Comparison of ENCODE assay signal across 8 cellular contexts in the genomic region with DNA sequence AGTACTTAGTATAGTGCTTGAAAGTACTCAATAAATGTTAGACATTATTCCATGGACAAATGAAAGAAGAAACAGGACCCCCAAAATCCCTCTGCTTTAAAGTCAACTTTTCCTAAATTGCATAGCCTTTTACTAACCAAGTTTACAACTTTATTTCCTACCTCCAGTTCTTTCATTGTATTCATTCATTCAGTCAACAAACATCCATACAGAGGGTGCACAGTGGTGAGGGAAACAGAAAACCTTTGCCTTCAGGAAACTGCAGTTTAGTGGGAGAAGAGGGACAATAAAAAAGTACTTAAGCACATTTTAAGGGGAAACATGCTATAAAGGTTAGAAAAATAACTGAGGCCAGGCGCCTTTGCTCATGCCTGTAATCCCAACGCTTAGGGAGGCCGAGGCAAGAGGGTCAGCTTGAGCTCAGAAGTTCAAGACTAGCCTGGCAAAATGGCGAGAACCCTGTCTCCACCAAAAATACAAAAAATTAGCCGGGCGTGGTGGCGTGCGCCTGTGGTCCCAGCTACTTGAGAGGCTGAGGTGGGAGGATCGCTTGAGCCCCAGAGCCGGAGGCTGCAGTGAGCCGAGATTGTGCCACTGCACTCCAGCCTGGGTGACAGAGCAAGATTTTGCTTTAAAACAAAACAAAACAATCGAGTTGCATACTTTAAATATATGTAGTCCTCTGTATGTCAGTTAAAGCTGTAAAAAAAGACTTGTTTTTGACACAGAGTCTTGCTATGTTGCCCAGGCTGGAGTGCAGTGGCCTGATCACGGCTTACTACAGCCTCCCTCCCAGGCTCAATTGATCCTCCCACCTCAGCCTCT. TPM values are rescaled to one million over a fixed set of nuclear protein-coding genes. Genes with fewer than 3 reads are reported as not detected.
DNase-seq lines count a peak whose midpoint lies in the region; ATAC-seq and TF ChIP-seq lines count a peak whose summit lies in the region.

No MANE protein-coding gene starts in this region.

- H3K27me3 Mint-ChIP-seq in activated CD4-positive, alpha-beta memory T cell treated with anti-CD3 and anti-CD28 coated beads for 36 hours: no peaks in the 10 kb centered on the region

- H3K9me3 Mint-ChIP-seq in activated CD4-positive, alpha-beta memory T cell treated with anti-CD3 and anti-CD28 coated beads for 36 hours: no peaks in the 10 kb centered on the region

- H3K4me2 ChIP-seq in HCT116 (ENCODE audit: low read length) (peak overlapping the region; percentile 92), smooth muscle cell (peak overlapping the region; percentile 84)

- no peak for ATAC-seq in HCT116
- ATAC-seq in right cardiac atrium: no peak
- no peak for ATAC-seq in left colon

- peaks cover 24 to 46% of the 10 kb centered on the region in 2 experiments for H3K4me1 ChIP-seq in HCT116 (ENCODE audit: control insufficient read depth in 1 of 2, insufficient read depth in 2 of 2, low read length in 2 of 2)
- H3K4me1 ChIP-seq in right cardiac atrium (ENCODE audit: control insufficient read depth, insufficient read depth, low read length): no peaks in the 10 kb centered on the region
- peaks cover 15% of the 10 kb centered on the region for H3K4me1 ChIP-seq in smooth muscle cell (ENCODE audit: low read depth)

- no peak for TF ChIP-seq POLR2A in HCT116 (IDR thresholded peaks at IDR 0.05; ENCODE audit: borderline replicate concordance, extremely low read depth, insufficient read depth, insufficient read length)

- H4K20me1 ChIP-seq in HCT116 (ENCODE audit: insufficient read depth) (no peaks in the 10 kb centered on the region), smooth muscle cell (ENCODE audit: low read depth) (peaks cover 5% of the 10 kb centered on the region)

- H3K4me1 Mint-ChIP-seq in activated CD4-positive, alpha-beta memory T cell treated with anti-CD3 and anti-CD28 coated beads for 36 hours (ENCODE audit: low read depth): peaks cover 61% of the 10 kb centered on the region

- no TSS peak for BruUV-seq in HCT116 (replicated peaks; lab: Mats Ljungman, UMichigan)

- H3K4me3 ChIP-seq in HCT116 (replicated peaks in 1 of 2; ENCODE audit: low read depth in 1 of 2, low read length in 2 of 2) (peak overlapping the region; percentile 81 to 82), right cardiac atrium (ENCODE audit: low read length) (peak overlapping the region; percentile 90), smooth muscle cell (peak overlapping the region; percentile 61)

- H3K36me3 ChIP-seq in HCT116 (ENCODE audit: control insufficient read depth in 1 of 2, insufficient read depth in 2 of 2, low read length in 2 of 2) (no peaks in the 10 kb centered on the region), smooth muscle cell (ENCODE audit: low read depth) (no peaks in the 10 kb centered on the region)

- peak overlapping the region; percentile 82 for H3K4me3 Mint-ChIP-seq in activated CD4-positive, alpha-beta memory T cell treated with anti-CD3 and anti-CD28 coated beads for 36 hours

- DNase-seq in HCT116 (ENCODE audit: low read depth, low spot score): no peak
- DNase-seq in activated CD4-positive, alpha-beta memory T cell treated with anti-CD3 and anti-CD28 coated beads for 36 hours: no peak
- DNase-seq in right cardiac atrium: no peak
- no peak for DNase-seq in smooth muscle cell (lab: John Stamatoyannopoulos, UW; ENCODE audit: unreplicated experiment)
- no peak for DNase-seq in stimulated activated CD4-positive, alpha-beta T cell treated with anti-CD3 and anti-CD28 coated beads, Interleukin-4, amount 100 ng/mL, for 24 hours
- DNase-seq in activated gamma-delta T cell treated with Interleukin-2 at 50 U/mL for 16 hours: no peak
- DNase-seq in stimulated activated naive CD4-positive, alpha-beta T cell (lab: John Stamatoyannopoulos, UW): no peak
- no peak for DNase-seq in left colon

- CTCF ChIA-PET in HCT116 (lab: Charles Lee): no interaction called here
- CTCF ChIA-PET in activated CD4-positive, alpha-beta memory T cell treated with anti-CD3 and anti-CD28 coated beads for 36 hours (lab: Charles Lee): interaction anchor here (0.8 to 1.2 kb wide), 2 partner anchors 25 to 77 kb away, joined by 4 to 8 read pairs; a partner anchor contains a TSS

- H3K9me3 ChIP-seq in HCT116 (ENCODE audit: control insufficient read depth in 1 of 2, insufficient read depth in 1 of 2, low read depth in 1 of 2, low read length in 2 of 2) (no peaks in the 10 kb centered on the region), right cardiac atrium (ENCODE audit: control insufficient read depth, low read length) (no peaks in the 10 kb centered on the region), smooth muscle cell (replicated peaks; ENCODE audit: low read depth) (no peaks in the 10 kb centered on the region)

- H3K27ac ChIP-seq in HCT116 (ENCODE audit: low read depth, low read length): peak overlapping the region; percentile 69
- H3K27ac ChIP-seq in right cardiac atrium (ENCODE audit: low read length): peak overlapping the region; percentile 99
- peak overlapping the region; percentile 91 for H3K27ac ChIP-seq in smooth muscle cell (ENCODE audit: low read depth)

- peak overlapping the region; percentile 97 for H3K27ac Mint-ChIP-seq in activated CD4-positive, alpha-beta memory T cell treated with anti-CD3 and anti-CD28 coated beads for 36 hours

- H3K27me3 ChIP-seq in HCT116 (ENCODE audit: insufficient read depth, low read length): no peaks in the 10 kb centered on the region
- no peaks in the 10 kb centered on the region for H3K27me3 ChIP-seq in right cardiac atrium (ENCODE audit: control insufficient read depth, insufficient read depth)
- H3K27me3 ChIP-seq in smooth muscle cell (ENCODE audit: low read depth): no peaks in the 10 kb centered on the region

- TF ChIP-seq RAD21 in HCT116 (IDR thresholded peaks at IDR 0.05; ENCODE audit: low read depth): no peak

- no peak overlapping the region for H2AFZ ChIP-seq in HCT116 (ENCODE audit: low read depth, low read length, poor library complexity, severe bottlenecking)
- H2AFZ ChIP-seq in smooth muscle cell (ENCODE audit: low read depth): peak overlapping the region; percentile 84

- 97% methylated on average over 13 of the region's 13 CpGs for WGBS in right cardiac atrium
- WGBS in smooth muscle cell (ENCODE audit: low lambda C conversion rate): 96% methylated on average over 13 of the region's 13 CpGs

- no peaks in the 10 kb centered on the region for H3K36me3 Mint-ChIP-seq in activated CD4-positive, alpha-beta memory T cell treated with anti-CD3 and anti-CD28 coated beads for 36 hours

- POLR2A ChIA-PET in HCT116 (lab: Charles Lee): no interaction called here
- POLR2A ChIA-PET in activated CD4-positive, alpha-beta memory T cell treated with anti-CD3 and anti-CD28 coated beads for 36 hours (lab: Charles Lee): interaction anchor here (0.9 to 4.8 kb wide), 9 partner anchors 8 to 488 kb away, joined by 3 to 44 read pairs (median 8); a partner anchor contains a TSS

- intact Hi-C loops in HCT116 (cut with micrococcal nuclease) (loop anchor here (1.0 to 10.0 kb wide), 2 partner anchors 76 to 1462 kb away; a partner anchor contains a TSS), right cardiac atrium (cut with DNase I) (loop anchor here in 1 of 4 donors (10.0 kb wide), 1 partner anchor 72 kb away; a partner anchor contains a TSS), left colon (cut with DNase I, micrococcal nuclease) (no loop called here)
- intact Hi-C loops in activated CD4-positive, alpha-beta memory T cell treated with anti-CD3 and anti-CD28 coated beads for 36 hours (cut with micrococcal nuclease): loop anchor here (1.0 to 10.0 kb wide), 7 partner anchors 12 to 1742 kb away; a partner anchor contains a TSS

- no peaks in the 10 kb centered on the region for H3F3A ChIP-seq in smooth muscle cell (ENCODE audit: low read depth)

- peaks cover 34% of the 10 kb centered on the region for H3K79me2 ChIP-seq in HCT116 (ENCODE audit: insufficient read depth, low read length)
- peaks cover 24% of the 10 kb centered on the region for H3K79me2 ChIP-seq in smooth muscle cell (ENCODE audit: low read depth)

- RAD21 ChIA-PET in HCT116 (lab: Charles Lee; ENCODE audit: low non-redundant PET in 1 of 2, low total read pairs in 2 of 2, uncharacterized antibody in 2 of 2, unreplicated experiment in 2 of 2): no interaction called here

- H3K9ac ChIP-seq in HCT116 (ENCODE audit: low read length) (peak overlapping the region; percentile 89), smooth muscle cell (ENCODE audit: low read depth) (peak overlapping the region; percentile 91)

- H3K9me2 ChIP-seq in HCT116 (ENCODE audit: insufficient read depth): no peaks in the 10 kb centered on the region; the same call in 1 of the 2 replicates

- TF ChIP-seq CTCF in HCT116 (IDR thresholded peaks at IDR 0.05 in 2 of 3, conservative IDR thresholded peaks at IDR 0.05 in 1 of 3; ENCODE audit: borderline replicate concordance in 1 of 3, insufficient read depth in 1 of 3, low read depth in 2 of 3, low read length in 2 of 3) (no peak), smooth muscle cell (IDR thresholded peaks at IDR 0.05; ENCODE audit: borderline replicate concordance, insufficient read depth, poor library complexity, severe bottlenecking) (no peak)

TF ChIP-seq in HCT116, 20 proteins besides CTCF, POLR2A, EP300 and RAD21:
- no peak for TF ChIP-seq EZH2phosphoT487 (IDR thresholded peaks at IDR 0.05; ENCODE audit: borderline replicate concordance)
TF ChIP-seq in HCT116: peak in this region for 0.

RNA-seq across cellular contexts. Expression of a gene that starts 1.1 kb away (rescaled TPM):
- total RNA-seq in HCT116 (2021; ENCODE audit: unreplicated experiment): 9.1 TPM
- 2.3 and 2.5 TPM in 2 replicates for polyA plus RNA-seq in HCT116 (2012)
- 10 to 100 TPM; 39.9 to 41.3 TPM for total RNA-seq in activated CD4-positive, alpha-beta memory T cell treated with anti-CD3 and anti-CD28 coated beads for 36 hours
- 10 to 100 TPM; 19.2 to 27.0 (median 20.0) TPM for total RNA-seq in right cardiac atrium
- polyA plus RNA-seq in right cardiac atrium: 3.9 TPM
- total RNA-seq in smooth muscle cell: 16.5 and 17.5 TPM in 2 replicates
- 2.3 and 3.4 TPM in 2 replicates for polyA plus RNA-seq in smooth muscle cell
- 10 to 100 TPM; 17.7 to 19.5 TPM for total RNA-seq in left colon

Comparison
In these comparisons a context has a peak if more than half of its experiments do, and no peak if none do; other contexts are left out.
1. intact Hi-C loops: an anchor here in HCT116 (1.0 to 10.0 kb wide) and activated CD4-positive, alpha-beta memory T cell treated with anti-CD3 and anti-CD28 coated beads for 36 hours (1.0 to 10.0 kb wide); none called in left colon.